Comparison of ENCODE assay signal across 17 cellular contexts in the genomic region with DNA sequence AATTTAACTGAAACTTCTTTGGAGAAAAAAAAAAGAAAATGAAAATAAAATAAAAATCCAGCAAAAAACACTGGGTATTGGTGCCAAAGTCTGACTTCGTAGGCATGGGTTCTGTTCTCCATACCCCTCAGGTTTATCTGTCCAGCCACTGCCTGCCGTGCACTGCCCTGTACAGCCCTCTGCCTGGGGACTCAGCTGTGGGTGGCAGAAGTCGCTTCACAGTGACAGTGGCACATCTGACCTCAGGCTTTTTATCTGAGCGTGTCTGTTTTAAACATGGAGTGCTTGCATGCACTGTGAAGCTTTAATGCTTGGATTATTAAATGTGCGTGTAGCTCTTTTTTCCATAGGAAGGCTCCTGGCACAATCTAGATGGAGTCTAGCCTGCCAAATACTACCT.
DNase-seq lines count a peak whose midpoint lies in the region; ATAC-seq and TF ChIP-seq lines count a peak whose summit lies in the region.
"Had no signal": no experiment of that assay in that cellular context is flagged by ENCODE, and none has a peak within 500 bp of the region (broad histone marks: within the 10 kb centered on the region; RNA-seq: fewer than 3 reads in every experiment).

No MANE protein-coding gene starts in this region.

- no peaks in the 10 kb centered on the region for H3K79me2 ChIP-seq in HCT116 (ENCODE audit: insufficient read depth, low read length)

- H3K4me1 ChIP-seq in HCT116 (ENCODE audit: control insufficient read depth in 1 of 2, insufficient read depth in 2 of 2, low read length in 2 of 2) (peaks cover 8 to 33% of the 10 kb centered on the region in 2 experiments; a peak in 3 of 4 replicates), iPS-18a (ENCODE audit: control insufficient read depth, low read depth, low read length) (peaks cover 68% of the 10 kb centered on the region)

- no peaks in the 10 kb centered on the region for H3K36me3 Mint-ChIP-seq in T-helper 17 cell (ENCODE audit: low read depth)
- H3K36me3 Mint-ChIP-seq in osteocyte (ENCODE audit: unreplicated experiment): no peaks in the 10 kb centered on the region

- no peak overlapping the region for H3K27ac ChIP-seq in HCT116 (ENCODE audit: low read depth, low read length)
- H3K27ac ChIP-seq in iPS-18a (ENCODE audit: low read length): no peak overlapping the region
- H3K27ac ChIP-seq: C4-2B, epithelial cell of prostate had no signal

- H3K27ac Mint-ChIP-seq in T-helper 17 cell (peak overlapping the region; percentile 99), osteocyte (ENCODE audit: unreplicated experiment) (peak overlapping the region; percentile 62)

- TF ChIP-seq POLR2A in HCT116 (IDR thresholded peaks at IDR 0.05; ENCODE audit: borderline replicate concordance, extremely low read depth, insufficient read depth, insufficient read length): no peak

- H3K4me2 ChIP-seq in HCT116 (ENCODE audit: low read length): 0 out of 2 replicates have a peak overlapping the region, but pooled peaks have one; percentile 36

- peaks cover 54% of the 10 kb centered on the region for H3K4me1 Mint-ChIP-seq in T-helper 17 cell
- H3K4me1 Mint-ChIP-seq in osteocyte (ENCODE audit: unreplicated experiment): peaks cover 67% of the 10 kb centered on the region

- POLR2A ChIA-PET in HCT116 (lab: Charles Lee): no interaction called here

- H3K4me3 Mint-ChIP-seq in T-helper 17 cell (peak overlapping the region; percentile 73), osteocyte (ENCODE audit: unreplicated experiment) (no peak overlapping the region)

- CTCF ChIA-PET in HCT116 (lab: Charles Lee): no interaction called here

- intact Hi-C loops in HCT116 (cut with micrococcal nuclease): no loop called here

- H3K9me3 Mint-ChIP-seq in osteocyte (ENCODE audit: unreplicated experiment): no peaks in the 10 kb centered on the region
- H3K9me3 Mint-ChIP-seq: stimulated activated naive CD8-positive, alpha-beta T cell treated with anti-CD3 and anti-CD28 coated beads, Interleukin-15, Interleukin-2, amounts not matched to agents 100 ng/mL and 50 ng/mL, for 24 hours had no signal

- H3K9me3 ChIP-seq in HCT116 (ENCODE audit: control insufficient read depth in 1 of 2, insufficient read depth in 1 of 2, low read depth in 1 of 2, low read length in 2 of 2) (no peaks in the 10 kb centered on the region; a peak in 1 of 4 replicates), T-helper 17 cell (ENCODE audit: control insufficient read depth, low read length, poor library complexity, severe bottlenecking) (no peaks in the 10 kb centered on the region), iPS-18a (ENCODE audit: control insufficient read depth, low read depth, low read length) (no peaks in the 10 kb centered on the region)

- H3K9me2 ChIP-seq in HCT116 (ENCODE audit: insufficient read depth): no peaks in the 10 kb centered on the region

- no peak overlapping the region for H3K9ac ChIP-seq in HCT116 (ENCODE audit: low read length)
- peak overlapping the region; percentile 35 for H3K9ac ChIP-seq in iPS-18a (ENCODE audit: low read length)

- DNase-seq in HCT116 (ENCODE audit: low read depth, low spot score): no peak
- no peak for DNase-seq in T-helper 17 cell
- DNase-seq in osteocyte (ENCODE audit: extremely low spot score, unreplicated experiment): no peak
- no peak for DNase-seq in D341Med (ENCODE audit: low spot score)
- no peak for DNase-seq in amygdala (lab: John Stamatoyannopoulos, UW)
- DNase-seq in activated CD4-positive, CD25-positive, alpha-beta regulatory T cell (lab: John Stamatoyannopoulos, UW): no peak
- DNase-seq: activated CD4-positive, alpha-beta T cell treated with anti-CD3 and anti-CD28 coated beads, Interleukin-2, amount 50 U/mL, for 4 hours; activated gamma-delta T cell; GF-D8; NCI-H187; stimulated activated CD4-positive, alpha-beta T cell treated with anti-CD3 and anti-CD28 coated beads, Interleukin-4, amount 100 ng/mL, for 1 hour; SW 1271 had no signal

- no peaks in the 10 kb centered on the region for H4K20me1 ChIP-seq in HCT116 (ENCODE audit: insufficient read depth)

- RAD21 ChIA-PET in HCT116 (lab: Charles Lee; ENCODE audit: low non-redundant PET in 1 of 2, low total read pairs in 2 of 2, uncharacterized antibody in 2 of 2, unreplicated experiment in 2 of 2): no interaction called here

- no peaks in the 10 kb centered on the region for H3K36me3 ChIP-seq in HCT116 (ENCODE audit: control insufficient read depth in 1 of 2, insufficient read depth in 2 of 2, low read length in 2 of 2)
- no peaks in the 10 kb centered on the region for H3K36me3 ChIP-seq in iPS-18a (ENCODE audit: control insufficient read depth, low read depth, low read length)

- H3K4me3 ChIP-seq in HCT116 (replicated peaks in 1 of 2; ENCODE audit: low read depth in 1 of 2, low read length in 2 of 2) (no peak overlapping the region), iPS-18a (ENCODE audit: low read length) (peak overlapping the region; percentile 52)

- H3K27me3 ChIP-seq in HCT116 (ENCODE audit: insufficient read depth, low read length) (no peaks in the 10 kb centered on the region), iPS-18a (ENCODE audit: control insufficient read depth, insufficient read depth, low read length) (no peaks in the 10 kb centered on the region)

- TF ChIP-seq CTCF in HCT116 (IDR thresholded peaks at IDR 0.05 in 2 of 3, conservative IDR thresholded peaks at IDR 0.05 in 1 of 3; ENCODE audit: borderline replicate concordance in 1 of 3, insufficient read depth in 1 of 3, low read depth in 2 of 3, low read length in 2 of 3): no peak
- TF ChIP-seq CTCF in osteocyte (IDR thresholded peaks at IDR 0.05): no peak

- H2AFZ ChIP-seq in HCT116 (ENCODE audit: low read depth, low read length, poor library complexity, severe bottlenecking): no peak overlapping the region

- ATAC-seq in HCT116 (no peak), T-helper 17 cell (no peak), HG02885 (IDR thresholded peaks at IDR 0.05; ENCODE audit: poor library complexity, unreplicated experiment) (no peak)

- H3K27me3 Mint-ChIP-seq in T-helper 17 cell (no peaks in the 10 kb centered on the region), osteocyte (ENCODE audit: unreplicated experiment) (no peaks in the 10 kb centered on the region)
- H3K27me3 Mint-ChIP-seq: stimulated activated naive CD8-positive, alpha-beta T cell treated with anti-CD3 and anti-CD28 coated beads, Interleukin-15, Interleukin-2, amounts not matched to agents 100 ng/mL and 50 ng/mL, for 24 hours had no signal

- BruUV-seq in HCT116 (replicated peaks; lab: Mats Ljungman, UMichigan): no TSS peak

- TF ChIP-seq RAD21 in HCT116 (IDR thresholded peaks at IDR 0.05; ENCODE audit: low read depth): no peak

TF ChIP-seq in HCT116, 20 proteins besides CTCF, POLR2A, EP300 and RAD21:
- TF ChIP-seq EGR1 (IDR thresholded peaks at IDR 0.05; ENCODE audit: low read depth) (no peak), POLR2AphosphoS5 (IDR thresholded peaks at IDR 0.05; ENCODE audit: low read depth, low read length) (no peak), EZH2 (IDR thresholded peaks at IDR 0.05) (no peak), ZNF274 (IDR thresholded peaks at IDR 0.05; ENCODE audit: low read depth, low read length) (no peak), SIN3A (IDR thresholded peaks at IDR 0.05; ENCODE audit: low read depth) (no peak), CEBPB (IDR thresholded peaks at IDR 0.05; ENCODE audit: low read depth) (no peak), ZFX (IDR thresholded peaks at IDR 0.05) (no peak)
- TF ChIP-seq, protein P1, sequence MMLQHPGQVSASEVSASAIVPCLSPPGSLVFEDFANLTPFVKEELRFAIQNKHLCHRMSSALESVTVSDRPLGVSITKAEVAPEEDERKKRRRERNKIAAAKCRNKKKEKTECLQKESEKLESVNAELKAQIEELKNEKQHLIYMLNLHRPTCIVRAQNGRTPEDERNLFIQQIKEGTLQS (IDR thresholded peaks at IDR 0.05): no peak
- TF ChIP-seq, protein P2, sequence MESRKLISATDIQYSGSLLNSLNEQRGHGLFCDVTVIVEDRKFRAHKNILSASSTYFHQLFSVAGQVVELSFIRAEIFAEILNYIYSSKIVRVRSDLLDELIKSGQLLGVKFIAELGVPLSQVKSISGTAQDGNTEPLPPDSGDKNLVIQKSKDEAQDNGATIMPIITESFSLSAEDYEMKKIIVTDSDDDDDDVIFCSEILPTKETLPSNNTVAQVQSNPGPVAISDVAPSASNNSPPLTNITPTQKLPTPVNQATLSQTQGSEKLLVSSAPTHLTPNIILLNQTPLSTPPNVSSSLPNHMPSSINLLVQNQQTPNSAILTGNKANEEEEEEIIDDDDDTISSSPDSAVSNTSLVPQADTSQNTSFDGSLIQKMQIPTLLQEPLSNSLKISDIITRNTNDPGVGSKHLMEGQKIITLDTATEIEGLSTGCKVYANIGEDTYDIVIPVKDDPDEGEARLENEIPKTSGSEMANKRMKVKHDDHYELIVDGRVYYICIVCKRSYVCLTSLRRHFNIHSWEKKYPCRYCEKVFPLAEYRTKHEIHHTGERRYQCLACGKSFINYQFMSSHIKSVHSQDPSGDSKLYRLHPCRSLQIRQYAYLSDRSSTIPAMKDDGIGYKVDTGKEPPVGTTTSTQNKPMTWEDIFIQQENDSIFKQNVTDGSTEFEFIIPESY (IDR thresholded peaks at IDR 0.05; ENCODE audit: extremely low read depth, insufficient replicate concordance, low read length): no peak
TF ChIP-seq in HCT116: peak in this region for 0.
